In genomic region chr10:132307823-132308587, GRCh38 we compare ENCODE assay signal across 8 cellular contexts. TPM values are rescaled to one million over a fixed set of nuclear protein-coding genes. Genes with fewer than 3 reads are reported as not detected.
DNase-seq lines count a peak whose midpoint lies in the region; ATAC-seq and TF ChIP-seq lines count a peak whose summit lies in the region.

STK32C (minus strand) TSS chr10:132307950; CDS start chr10:132307833, 117 bp downstream.

- peak; percentile 74 for ATAC-seq in GM18907 (IDR thresholded peaks at IDR 0.05; ENCODE audit: unreplicated experiment)
- ATAC-seq in HG03103 (IDR thresholded peaks at IDR 0.05; ENCODE audit: low read depth, unreplicated experiment), result peak; percentile 81
- peak; percentile 83 for ATAC-seq in activated CD8-positive, alpha-beta T cell treated with anti-CD3 and anti-CD28 coated beads, Interleukin-2, amount 10 ng/mL, durations not matched to agents 7 days and 5 days

- DNase-seq in AG10803 (ENCODE audit: low read depth), result peak; percentile 87
- peak; percentile 67 for DNase-seq in NCI-H510A (lab: John Stamatoyannopoulos, UW)
- peak; percentile 92 for DNase-seq in activated CD8-positive, alpha-beta T cell treated with anti-CD3 and anti-CD28 coated beads, Interleukin-2, amount 10 ng/mL, durations not matched to agents 7 days and 5 days
- peak; percentile 85 for DNase-seq in effector CD4-positive, alpha-beta T cell
- peak; percentile 91 to 95 for DNase-seq in lung microvascular endothelial cell (ENCODE audit: low read depth in 2 of 2)
- DNase-seq in stimulated activated CD4-positive, alpha-beta T cell treated with anti-CD3 and anti-CD28 coated beads, TNF-alpha, amount 100 ng/mL, for 1 hour (ENCODE audit: low read depth in 3 of 3, low spot score in 1 of 3), result peak; percentile 86 to 90 (median 89)

- H3K27ac Mint-ChIP-seq in activated CD8-positive, alpha-beta T cell treated with anti-CD3 and anti-CD28 coated beads, Interleukin-2, amount 10 ng/mL, durations not matched to agents 7 days and 5 days, result no peak within 1 kb of the TSS

- no peaks in the 10 kb centered on the region for H3K9me3 Mint-ChIP-seq in activated CD8-positive, alpha-beta T cell treated with anti-CD3 and anti-CD28 coated beads, Interleukin-2, amount 10 ng/mL, durations not matched to agents 7 days and 5 days (ENCODE audit: insufficient read depth)

- POLR2A ChIA-PET in activated CD8-positive, alpha-beta T cell treated with anti-CD3 and anti-CD28 coated beads, Interleukin-2, amount 10 ng/mL, durations not matched to agents 7 days and 5 days (lab: Charles Lee), result no interaction called here

- peaks cover 1% of the 10 kb centered on the region for H3K36me3 Mint-ChIP-seq in activated CD8-positive, alpha-beta T cell treated with anti-CD3 and anti-CD28 coated beads, Interleukin-2, amount 10 ng/mL, durations not matched to agents 7 days and 5 days (ENCODE audit: low read depth)

- TF ChIP-seq CTCF in AG10803 (conservative IDR thresholded peaks at IDR 0.05; ENCODE audit: low read length), result no peak

- peaks cover 20% of the 10 kb centered on the region for H3K27me3 Mint-ChIP-seq in activated CD8-positive, alpha-beta T cell treated with anti-CD3 and anti-CD28 coated beads, Interleukin-2, amount 10 ng/mL, durations not matched to agents 7 days and 5 days (ENCODE audit: low read depth)

- H3K4me3 ChIP-seq in AG10803 (ENCODE audit: low read length), result peak within 1 kb of the TSS; percentile 79

- peak within 1 kb of the TSS; percentile 81 for H3K4me3 Mint-ChIP-seq in activated CD8-positive, alpha-beta T cell treated with anti-CD3 and anti-CD28 coated beads, Interleukin-2, amount 10 ng/mL, durations not matched to agents 7 days and 5 days

- CTCF ChIA-PET in activated CD8-positive, alpha-beta T cell treated with anti-CD3 and anti-CD28 coated beads, Interleukin-2, amount 10 ng/mL, durations not matched to agents 7 days and 5 days (lab: Charles Lee), result interaction anchor here (1.0 kb wide), 1 partner anchor 75 kb away, joined by 3 read pairs; no protein-coding TSS in a partner anchor

- H3K4me1 Mint-ChIP-seq in activated CD8-positive, alpha-beta T cell treated with anti-CD3 and anti-CD28 coated beads, Interleukin-2, amount 10 ng/mL, durations not matched to agents 7 days and 5 days (ENCODE audit: low read depth), result peaks cover 8% of the 10 kb centered on the region

RNA-seq across cellular contexts. Expression of gene STK32C, which starts in this region (rescaled TPM):
- total RNA-seq in activated CD8-positive, alpha-beta T cell treated with anti-CD3 and anti-CD28 coated beads, Interleukin-2, amount 10 ng/mL, durations not matched to agents 7 days and 5 days, result 10 to 100 TPM; 19.1 to 21.1 TPM
- total RNA-seq in lung microvascular endothelial cell, result 5.0 and 10.9 TPM in 2 replicates

Comparison
In these comparisons a context has a peak if more than half of its experiments do, and no peak if none do; other contexts are left out.
1. Peak in every context shown above with its lines: DNase-seq, ATAC-seq and H3K4me3 ChIP-seq.